8 cellular contexts compared by ENCODE assay signal in the genomic region with DNA sequence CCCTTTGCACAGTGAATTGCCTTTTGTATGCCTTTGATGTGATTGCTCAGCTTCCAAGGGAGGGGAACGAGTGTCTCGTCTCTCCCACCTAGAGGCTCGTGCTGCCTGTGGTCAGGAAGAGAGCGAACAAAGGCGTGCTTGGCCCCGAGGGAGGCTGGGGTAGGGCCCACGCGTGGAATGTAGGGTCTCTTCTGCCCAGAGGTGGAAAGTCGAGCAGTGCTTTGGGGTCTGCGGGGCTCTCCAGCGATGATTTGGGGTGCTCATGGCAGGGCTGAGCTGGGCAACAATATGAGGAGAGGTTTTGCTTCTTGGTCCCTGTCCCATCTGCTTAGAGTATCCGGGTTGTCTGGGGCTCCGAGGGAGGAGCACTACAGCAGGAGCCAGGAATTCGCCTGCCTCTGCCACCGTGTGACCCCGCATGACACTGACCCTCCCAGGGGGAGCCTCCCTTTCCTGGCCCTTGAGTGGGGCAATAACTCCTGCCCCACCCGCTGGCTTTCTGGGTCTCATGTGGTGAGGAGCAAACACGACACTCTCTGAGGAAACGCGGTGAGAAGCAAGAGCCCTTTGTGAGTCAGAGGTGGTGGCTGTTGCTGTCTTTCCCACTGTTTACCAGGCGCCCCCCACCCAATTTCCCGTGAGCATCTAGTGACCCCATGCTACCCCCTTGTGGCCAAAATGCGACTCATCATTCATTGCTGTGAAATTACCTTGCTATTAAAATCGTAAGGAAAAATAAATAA. TPM values are rescaled to one million over a fixed set of nuclear protein-coding genes. Genes with fewer than 3 reads are reported as not detected.
A peak's percentile ranks its signal among the peaks of the same experiment; 100 is the strongest.
DNase-seq lines count a peak whose midpoint lies in the region; ATAC-seq and TF ChIP-seq lines count a peak whose summit lies in the region.

No MANE protein-coding gene starts in this region.

- ATAC-seq in left lung (peak; percentile 35), left lobe of liver (no peak)

- peak; percentile 51 to 67 for TF ChIP-seq CTCF in left lung (IDR thresholded peaks at IDR 0.05)

- H3K27ac ChIP-seq in left lung: peak overlapping the region; percentile 45 to 75

- no peak overlapping the region for H3K4me3 ChIP-seq in left lung

- DNase-seq in DMS79 (lab: John Stamatoyannopoulos, UW) (peak; percentile 67), NCI-H128 (lab: John Stamatoyannopoulos, UW; ENCODE audit: unreplicated experiment) (peak; percentile 33), left lung (peak in 1 of 2 donors; percentile 63), NCI-H187 treated with DMSO at 0.1 percent for 48 hours (lab: John Stamatoyannopoulos, UW) (no peak), left lobe of liver (ENCODE audit: low spot score) (no peak)
- DNase-seq in activated CD4-positive, CD25-positive, alpha-beta regulatory T cell treated with anti-CD3 and anti-CD28 coated beads, Interleukin-2, amount 50 U/mL, for 16 hours (ENCODE audit: low read depth, low spot score): peak; percentile 37
- DNase-seq in central memory CD4-positive, alpha-beta T cell: peak; percentile 85
- peak; percentile 53 to 56 for DNase-seq in stimulated activated CD4-positive, alpha-beta T cell treated with anti-CD3 and anti-CD28 coated beads, Interleukin-2, amount 100 ng/mL, for 48 hours

- H3K4me1 ChIP-seq in left lung: peaks cover 26 to 66% of the 10 kb centered on the region in 2 donors

- no peaks in the 10 kb centered on the region for H3K27me3 ChIP-seq in left lung

- intact Hi-C loops in left lung (cut with DNase I): loop anchor here in 1 of 2 donors (10.0 kb wide), 1 partner anchor 456 kb away; a partner anchor contains a TSS

- no peaks in the 10 kb centered on the region for H3K9me3 ChIP-seq in left lung

- peaks cover 0 to 7% of the 10 kb centered on the region in 2 donors for H3K36me3 ChIP-seq in left lung

RNA-seq across cellular contexts. Expression of a gene that starts 29.6 kb away (rescaled TPM):
- total RNA-seq in left lung (100 to 1,000 TPM in 1 of 2 donors, 10 to 100 TPM in 1; 82.6 to 119 TPM), left lobe of liver (39.8 TPM)

Comparison
In these comparisons a context has a peak if more than half of its experiments do, and no peak if none do; other contexts are left out.
1. DNase-seq: peak in DMS79 (single experiment), NCI-H128 (single experiment), activated CD4-positive, CD25-positive, alpha-beta regulatory T cell treated with anti-CD3 and anti-CD28 coated beads, Interleukin-2, amount 50 U/mL, for 16 hours (single experiment), central memory CD4-positive, alpha-beta T cell (single experiment) and stimulated activated CD4-positive, alpha-beta T cell treated with anti-CD3 and anti-CD28 coated beads, Interleukin-2, amount 100 ng/mL, for 48 hours (2 of 2); none in NCI-H187 treated with DMSO at 0.1 percent for 48 hours (single experiment) and left lobe of liver (single experiment).